Comparison of ENCODE assay signal across 10 cellular contexts in the genomic region with DNA sequence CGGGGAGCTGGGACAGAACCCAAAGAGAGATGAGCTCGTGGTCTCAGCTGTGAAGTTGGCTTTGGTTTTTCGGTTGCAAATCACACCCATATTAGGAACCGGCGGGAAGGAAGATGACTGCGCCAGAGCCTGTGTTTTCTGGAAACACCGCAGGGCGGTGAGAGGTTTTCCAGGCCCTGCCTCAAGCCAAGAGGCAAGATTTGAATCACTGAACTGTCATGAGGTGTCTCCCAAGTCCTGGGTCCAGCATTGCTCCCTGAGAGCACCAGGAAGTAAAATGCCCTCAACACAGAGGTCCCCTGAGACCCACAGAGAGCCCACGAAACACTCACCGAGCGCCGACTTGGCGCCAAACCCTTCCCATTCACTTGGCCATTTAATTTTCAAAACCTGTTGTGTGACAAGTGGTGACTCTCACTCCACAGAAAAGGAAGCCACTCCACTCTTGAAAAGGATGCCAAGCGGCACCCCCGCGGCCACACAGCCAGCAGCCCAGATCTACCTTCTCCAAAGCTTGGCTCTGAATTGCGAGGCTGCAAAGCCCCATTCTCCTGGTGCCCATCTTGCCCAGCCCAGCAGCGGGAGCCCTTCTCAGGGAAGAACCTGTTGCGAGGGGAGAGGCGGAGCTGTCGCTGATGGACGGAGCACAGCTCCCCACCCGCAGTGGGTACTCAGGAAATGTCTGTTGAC.
DNase-seq lines count a peak whose midpoint lies in the region; ATAC-seq and TF ChIP-seq lines count a peak whose summit lies in the region.
"Had no signal": no experiment of that assay in that cellular context is flagged by ENCODE, and none has a peak within 500 bp of the region (broad histone marks: within the 10 kb centered on the region; RNA-seq: fewer than 3 reads in every experiment).

No MANE protein-coding gene starts in this region.

- H3K4me3 Mint-ChIP-seq in activated B cell treated with CpG ODN at 0.5 μM for 24 hours = peak overlapping the region; percentile 49
- H3K4me3 Mint-ChIP-seq in natural killer cell treated with Interleukin-12 subunit alpha and Interleukin-12 subunit beta and Interleukin-15 and Interleukin-18, amount 100 ng/mL, for 72 hours = no peak overlapping the region

- no peaks in the 10 kb centered on the region for H3K36me3 ChIP-seq in H7 (replicated peaks; ENCODE audit: control insufficient read depth, insufficient read depth, low read length)
- H3K36me3 ChIP-seq: esophagus muscularis mucosa had no signal

- no peak for TF ChIP-seq CTCF in activated B cell treated with CpG ODN at 0.5 μM for 24 hours (IDR thresholded peaks at IDR 0.05)

- no peaks in the 10 kb centered on the region for H3K27me3 Mint-ChIP-seq in activated B cell treated with CpG ODN at 0.5 μM for 24 hours
- no peaks in the 10 kb centered on the region for H3K27me3 Mint-ChIP-seq in natural killer cell treated with Interleukin-12 subunit alpha and Interleukin-12 subunit beta and Interleukin-15 and Interleukin-18, amount 100 ng/mL, for 72 hours

- H3K4me3 ChIP-seq in H7 (ENCODE audit: insufficient read depth, low read depth, low read length) = no peak overlapping the region
- H3K4me3 ChIP-seq: esophagus muscularis mucosa had no signal

- H3K27me3 ChIP-seq in H7 (ENCODE audit: control insufficient read depth, insufficient read depth, low read length) = no peaks in the 10 kb centered on the region
- H3K27me3 ChIP-seq: esophagus muscularis mucosa had no signal

- DNase-seq in NCI-H1417 (lab: John Stamatoyannopoulos, UW) (peak in 2 of 3 experiments; percentile 27 to 94), NCI-H1417 treated with DMSO at 0.1 percent for 48 hours (lab: John Stamatoyannopoulos, UW) (no peak), H7 (peak; percentile 66), activated B cell treated with CpG ODN at 0.5 μM for 24 hours (no peak), AG08395 (ENCODE audit: low spot score) (no peak), NCI-H1105 (lab: John Stamatoyannopoulos, UW) (no peak)
- peak; percentile 85 for DNase-seq in natural killer cell treated with Interleukin-12 subunit alpha and Interleukin-12 subunit beta and Interleukin-15 and Interleukin-18, amount 100 ng/mL, for 72 hours (ENCODE audit: low spot score)
- DNase-seq: KG1 had no signal

- no peaks in the 10 kb centered on the region for H3K9me3 Mint-ChIP-seq in activated B cell treated with CpG ODN at 0.5 μM for 24 hours
- no peaks in the 10 kb centered on the region for H3K9me3 Mint-ChIP-seq in natural killer cell treated with Interleukin-12 subunit alpha and Interleukin-12 subunit beta and Interleukin-15 and Interleukin-18, amount 100 ng/mL, for 72 hours

- no peak for ATAC-seq in activated B cell treated with CpG ODN at 0.5 μM for 24 hours (ENCODE audit: low read depth)
- ATAC-seq in natural killer cell treated with Interleukin-12 subunit alpha and Interleukin-12 subunit beta and Interleukin-15 and Interleukin-18, amount 100 ng/mL, for 72 hours = peak; percentile 63
- no peak for ATAC-seq in GM21825 (IDR thresholded peaks at IDR 0.05; ENCODE audit: unreplicated experiment)

- CTCF ChIA-PET in activated B cell treated with CpG ODN at 0.5 μM for 24 hours (lab: Charles Lee) = interaction anchor here (1.2 to 1.5 kb wide), 3 partner anchors 8 to 99 kb away, joined by 5 read pairs; partner anchors contain the start of gene RUNX3

- intact Hi-C loops in activated B cell treated with CpG ODN at 0.5 μM for 24 hours (cut with micrococcal nuclease) = no loop called here

- peaks cover 17% of the 10 kb centered on the region for H3K4me1 Mint-ChIP-seq in activated B cell treated with CpG ODN at 0.5 μM for 24 hours
- H3K4me1 Mint-ChIP-seq in natural killer cell treated with Interleukin-12 subunit alpha and Interleukin-12 subunit beta and Interleukin-15 and Interleukin-18, amount 100 ng/mL, for 72 hours (ENCODE audit: low read depth in 2 of 2) = peaks cover 25 to 92% of the 10 kb centered on the region in 2 donors

- POLR2A ChIA-PET in activated B cell treated with CpG ODN at 0.5 μM for 24 hours (lab: Charles Lee) = interaction anchor here (0.5 to 13.4 kb wide), 17 partner anchors 7 to 1685 kb away, joined by 3 to 385 read pairs (median 5); partner anchors contain the start of genes HNRNPR and RUNX3

- no peaks in the 10 kb centered on the region for H3K36me3 Mint-ChIP-seq in activated B cell treated with CpG ODN at 0.5 μM for 24 hours (ENCODE audit: low read depth)
- no peaks in the 10 kb centered on the region for H3K36me3 Mint-ChIP-seq in natural killer cell treated with Interleukin-12 subunit alpha and Interleukin-12 subunit beta and Interleukin-15 and Interleukin-18, amount 100 ng/mL, for 72 hours

- H3K27ac Mint-ChIP-seq in activated B cell treated with CpG ODN at 0.5 μM for 24 hours = peak overlapping the region; percentile 97
- H3K27ac Mint-ChIP-seq in natural killer cell treated with Interleukin-12 subunit alpha and Interleukin-12 subunit beta and Interleukin-15 and Interleukin-18, amount 100 ng/mL, for 72 hours = no peak overlapping the region

Comparison
In these comparisons a context has a peak if more than half of its experiments do, and no peak if none do; other contexts are left out.
1. DNase-seq: peak in NCI-H1417 (2 of 3), H7 (single experiment) and natural killer cell treated with Interleukin-12 subunit alpha and Interleukin-12 subunit beta and Interleukin-15 and Interleukin-18, amount 100 ng/mL, for 72 hours (single experiment); none in NCI-H1417 treated with DMSO at 0.1 percent for 48 hours (single experiment), activated B cell treated with CpG ODN at 0.5 μM for 24 hours (single experiment), AG08395 (single experiment) and NCI-H1105 (single experiment).
2. ATAC-seq: peak in natural killer cell treated with Interleukin-12 subunit alpha and Interleukin-12 subunit beta and Interleukin-15 and Interleukin-18, amount 100 ng/mL, for 72 hours (2 of 2); none in activated B cell treated with CpG ODN at 0.5 μM for 24 hours (single experiment) and GM21825 (single experiment).